In the genomic region with DNA sequence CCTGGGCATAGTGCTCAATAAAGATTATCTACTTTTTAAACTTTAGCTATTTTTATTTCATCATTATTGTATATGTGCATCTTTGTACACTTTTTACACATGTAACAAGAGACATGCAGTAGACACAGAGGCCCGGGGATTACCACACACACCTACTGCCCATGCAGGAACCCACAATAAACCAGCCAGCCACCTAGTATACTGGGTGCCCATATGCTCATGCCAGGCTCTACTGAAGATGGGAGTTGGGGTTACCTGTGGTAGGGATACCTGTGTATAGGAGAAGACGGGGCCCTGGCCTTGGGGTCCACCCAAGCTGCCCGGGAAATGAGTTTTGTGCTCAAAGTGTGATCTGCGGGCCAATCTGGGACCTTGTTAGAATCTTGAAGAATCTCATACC, we compare ENCODE assay signal across 16 cellular contexts. TPM values are rescaled to one million over a fixed set of nuclear protein-coding genes. Genes with fewer than 3 reads are reported as not detected.
DNase-seq lines count a peak whose midpoint lies in the region; ATAC-seq and TF ChIP-seq lines count a peak whose summit lies in the region.
"Had no signal": no experiment of that assay in that cellular context is flagged by ENCODE, and none has a peak within 500 bp of the region (broad histone marks: within the 10 kb centered on the region; RNA-seq: fewer than 3 reads in every experiment).

No MANE protein-coding gene starts in this region.

- H3K79me2 ChIP-seq in ACC112 (ENCODE audit: control insufficient read depth, insufficient read depth, low read length, unreplicated experiment) (no peaks in the 10 kb centered on the region), H9 (ENCODE audit: insufficient read depth, low read length) (no peaks in the 10 kb centered on the region)

- H2AFZ ChIP-seq in ACC112 (ENCODE audit: low read length, unreplicated experiment), result no peak overlapping the region
- no peak overlapping the region for H2AFZ ChIP-seq in H9 (ENCODE audit: low read length)

- no peak overlapping the region for H3K4me3 Mint-ChIP-seq in HFFc6
- no peak overlapping the region for H3K4me3 Mint-ChIP-seq in H9
- H3K4me3 Mint-ChIP-seq: B cell; CD8-positive, alpha-beta T cell had no signal

- H3K18ac ChIP-seq in H9 (ENCODE audit: insufficient read length, low read depth, low read length), result no peak overlapping the region

- H3K36me3 Mint-ChIP-seq in HFFc6 (ENCODE audit: low read depth), result no peaks in the 10 kb centered on the region
- no peaks in the 10 kb centered on the region for H3K36me3 Mint-ChIP-seq in H9 (ENCODE audit: insufficient read depth in 1 of 3, low read depth in 3 of 3)
- H3K36me3 Mint-ChIP-seq: CD8-positive, alpha-beta T cell had no signal

- no peak overlapping the region for H3K4me2 ChIP-seq in H9 (ENCODE audit: insufficient read depth, insufficient read length, low read length)

- no peaks in the 10 kb centered on the region for H3K9me3 Mint-ChIP-seq in HFFc6
- no peaks in the 10 kb centered on the region for H3K9me3 Mint-ChIP-seq in H9
- H3K9me3 Mint-ChIP-seq: CD8-positive, alpha-beta T cell had no signal

- H3K36me3 ChIP-seq in ACC112 (ENCODE audit: insufficient read depth, low read length) (no peaks in the 10 kb centered on the region), psoas muscle (ENCODE audit: insufficient read depth in 1 of 2, low read depth in 1 of 2) (no peaks in the 10 kb centered on the region)

- WGBS in psoas muscle, 3 donors, result 44 to 58% (median 53%) methylated on average over 4 of the region's 4 CpGs
- WGBS in H9 (ENCODE audit: extremely low coverage, insufficient read length, low lambda C conversion rate), result no CpG with 5 or more reads among the region's 4 CpGs

- H3K9ac ChIP-seq in H9 (ENCODE audit: extremely low read depth, insufficient read length, low read length), result no peak overlapping the region

- H3K27ac ChIP-seq in ACC112 (ENCODE audit: low read depth, low read length), result peak overlapping the region; percentile 74; the same call in 1 of the 2 replicates
- peak overlapping the region; percentile 99 for H3K27ac ChIP-seq in epithelial cell of prostate
- peak overlapping the region; percentile 76 for H3K27ac ChIP-seq in psoas muscle
- H3K27ac ChIP-seq in H9 (ENCODE audit: insufficient read length, low read depth, low read length), result no peak overlapping the region

- no peak overlapping the region for H3T11ph ChIP-seq in H9 (ENCODE audit: low read length)

- no peak overlapping the region for H4K8ac ChIP-seq in H9 (replicated peaks; ENCODE audit: insufficient read length, low read depth, low read length)

- H2BK120ac ChIP-seq in H9 (ENCODE audit: low read depth, low read length, poor library complexity, severe bottlenecking), result no peak overlapping the region

- no peak overlapping the region for H3K4me3 ChIP-seq in ACC112 (ENCODE audit: low read depth, low read length)
- no peak overlapping the region for H3K4me3 ChIP-seq in psoas muscle

- H3K4me1 ChIP-seq in ACC112 (ENCODE audit: control insufficient read depth, insufficient read depth, low read length, unreplicated experiment) (peaks cover 31% of the 10 kb centered on the region), psoas muscle (peaks cover 38% of the 10 kb centered on the region), H9 (ENCODE audit: insufficient read depth, low read length) (no peaks in the 10 kb centered on the region)

- no peak for TF ChIP-seq CTCF in HFFc6 (IDR thresholded peaks at IDR 0.05)
- no peak for TF ChIP-seq CTCF in psoas muscle (IDR thresholded peaks at IDR 0.05)
- TF ChIP-seq CTCF in H9 (conservative IDR thresholded peaks at IDR 0.05), result no peak

- H2BK12ac ChIP-seq in H9 (ENCODE audit: insufficient read length, low read depth, low read length), result no peak overlapping the region

- peaks cover 33% of the 10 kb centered on the region for H3K4me1 Mint-ChIP-seq in HFFc6 (ENCODE audit: low read depth)
- peaks cover 12 to 13% of the 10 kb centered on the region in 2 experiments for H3K4me1 Mint-ChIP-seq in H9

- no peak overlapping the region for H3K4ac ChIP-seq in H9 (ENCODE audit: low read depth, low read length)

- H3K27me3 ChIP-seq in ACC112 (ENCODE audit: insufficient read depth, low read length) (no peaks in the 10 kb centered on the region), psoas muscle (ENCODE audit: insufficient read depth in 3 of 3, low read length in 2 of 3) (no peaks in the 10 kb centered on the region), H9 (ENCODE audit: insufficient read depth, low read length) (no peaks in the 10 kb centered on the region)

- no peaks in the 10 kb centered on the region for H3K27me3 Mint-ChIP-seq in HFFc6 (ENCODE audit: insufficient read depth)
- H3K27me3 Mint-ChIP-seq in H9 (ENCODE audit: low read depth), result peaks cover 3% of the 10 kb centered on the region
- H3K27me3 Mint-ChIP-seq: B cell had no signal

- DNase-seq in HFFc6, result no peak
- no peak for DNase-seq in epithelial cell of prostate (ENCODE audit: low read depth, low spot score)
- DNase-seq in psoas muscle, result no peak
- DNase-seq in GM19240 (ENCODE audit: insufficient read length, low spot score), result no peak
- no peak for DNase-seq in kidney tubule cell (ENCODE audit: low spot score)
- no peak for DNase-seq in H9
- DNase-seq: DND-41, NCI-H1436, NCI-H2081, NCI-H226, NCI-H526 treated with DMSO at 0.1 percent for 48 hours had no signal

- H3K27ac Mint-ChIP-seq in HFFc6, result peak overlapping the region; percentile 87
- H3K27ac Mint-ChIP-seq in H9, result no peak overlapping the region
- H3K27ac Mint-ChIP-seq: CD8-positive, alpha-beta T cell had no signal

- intact Hi-C loops in psoas muscle (cut with DNase I), result loop anchor here (2.0 to 5.0 kb wide), 2 partner anchors 54 to 150 kb away; no protein-coding TSS in a partner anchor

- H3K9me3 ChIP-seq in psoas muscle, result no peaks in the 10 kb centered on the region
- H3K9me3 ChIP-seq in H9 (ENCODE audit: control insufficient read depth, low read depth, low read length), result no peaks in the 10 kb centered on the region

- no peaks in the 10 kb centered on the region for H3K23me2 ChIP-seq in H9 (ENCODE audit: insufficient read length, low read depth, low read length, poor library complexity, severe bottlenecking)

- H2AK5ac ChIP-seq in H9 (ENCODE audit: insufficient read length, low read length), result no peak overlapping the region

- H2BK20ac ChIP-seq in H9 (ENCODE audit: low read depth, low read length, poor library complexity, severe bottlenecking), result no peak overlapping the region

- H3K14ac ChIP-seq in H9 (ENCODE audit: insufficient read depth, low read length), result no peak overlapping the region

- H4K5ac ChIP-seq in H9 (ENCODE audit: insufficient read length, low read depth, low read length), result no peak overlapping the region

- no peak overlapping the region for H3K56ac ChIP-seq in H9 (ENCODE audit: insufficient read length, low read depth, low read length)

- ATAC-seq in psoas muscle, result no peak
- no peak for ATAC-seq in GM19452 (IDR thresholded peaks at IDR 0.05; ENCODE audit: unreplicated experiment)
- ATAC-seq: CD8-positive, alpha-beta T cell had no signal

- no peak overlapping the region for H4K91ac ChIP-seq in H9 (ENCODE audit: insufficient read length, low read depth, low read length)

- H3K23ac ChIP-seq in H9 (ENCODE audit: insufficient read length, low read depth, low read length), result no peak overlapping the region

- no peak overlapping the region for H2BK15ac ChIP-seq in H9 (ENCODE audit: low read depth, low read length)

- H4K20me1 ChIP-seq in H9 (ENCODE audit: control insufficient read depth, insufficient read depth, insufficient read length), result no peaks in the 10 kb centered on the region

- H3K79me1 ChIP-seq in H9 (ENCODE audit: insufficient read depth, low read depth, low read length, poor library complexity, severe bottlenecking), result no peaks in the 10 kb centered on the region

- H2BK5ac ChIP-seq in H9 (ENCODE audit: insufficient read length, low read length), result no peak overlapping the region

RNA-seq across cellular contexts. Expression of gene P2RY2, which starts 31.2 kb away (rescaled TPM):
- under 1 TPM in 5 of 6 experiments, not detected in 1; 0.08 to 0.20 (median 0.16) TPM for total RNA-seq in HFFc6 (2021; fragmentation: NEBNext Ultra II Directional; extraction: Animal tissue kit (Norgen Biotek cat#: 25700))
- total RNA-seq in psoas muscle (10 to 100 TPM; 18.7 to 90.9 (median 43.8) TPM), H9 (2021) (0.26 and 0.35 TPM in 2 replicates)
- polyA plus RNA-seq in psoas muscle, result 10 to 100 TPM; 43.8 to 50.9 (median 44.9) TPM
- total RNA-seq: CD8-positive, alpha-beta T cell; OCI-LY7 had no signal

RNA-seq across cellular contexts. Expression of gene FCHSD2, which starts 44.8 kb away (rescaled TPM):
- total RNA-seq in HFFc6 (2021; fragmentation: NEBNext Ultra II Directional; extraction: Animal tissue kit (Norgen Biotek cat#: 25700)), result 10 to 100 TPM; 58.9 to 68.2 (median 65.0) TPM
- 10 to 100 TPM in 3 of 4 donors, 1 to 10 TPM in 1; 9.7 to 18.5 (median 15.1) TPM for total RNA-seq in psoas muscle
- polyA plus RNA-seq in psoas muscle, result 1 to 10 TPM; 5.7 to 9.6 (median 8.0) TPM
- 17.8 and 19.2 TPM in 2 replicates for total RNA-seq in H9 (2021)

Comparison
In these comparisons a context has a peak if more than half of its experiments do, and no peak if none do; other contexts are left out.
1. RNA of gene P2RY2, which starts 31.2 kb away (total RNA-seq): 18.7 to 90.9 TPM in psoas muscle; 0.26 to 0.35 TPM in H9 and 0.08 to 0.20 TPM in HFFc6; every median in the first group is over 10 times any median in the second.